ENCODE assay signal across 1 cellular context in genomic region chr21:37341254-37341960, GRCh38.
A peak's percentile ranks its signal among the peaks of the same experiment; 100 is the strongest.
TF ChIP-seq lines count a peak whose summit lies in the region.

No MANE protein-coding gene starts in this region.

TF ChIP-seq in SK-N-SH treated with all-trans-retinoic acid at 6 μM for 48 hours, 23 proteins besides CTCF, POLR2A, EP300 and RAD21 (continued from another document):
- 0 out of 2 replicates have a peak, but pooled peaks have one; percentile 59 for TF ChIP-seq ZNF70 (CRISPR knock-in tag; IDR thresholded peaks at IDR 0.05)
- TF ChIP-seq ZFP3 (CRISPR knock-in tag; IDR thresholded peaks at IDR 0.05): no peak
- TF ChIP-seq CSRNP3 (CRISPR knock-in tag; IDR thresholded peaks at IDR 0.05): peak; percentile 90; the same call in 1 of the 2 replicates
- TF ChIP-seq OSR1 (CRISPR knock-in tag; IDR thresholded peaks at IDR 0.05): no peak
- TF ChIP-seq ZC3H10 (CRISPR knock-in tag; IDR thresholded peaks at IDR 0.05): no peak
- no peak for TF ChIP-seq TOX (CRISPR knock-in tag; IDR thresholded peaks at IDR 0.05; ENCODE audit: borderline replicate concordance)
- TF ChIP-seq CSDC2 (CRISPR knock-in tag; IDR thresholded peaks at IDR 0.05): no peak
- no peak for TF ChIP-seq RARB (CRISPR knock-in tag; IDR thresholded peaks at IDR 0.05)
- no peak for TF ChIP-seq GLIS3 (CRISPR knock-in tag; IDR thresholded peaks at IDR 0.05)
- no peak for TF ChIP-seq POU6F1 (CRISPR knock-in tag; IDR thresholded peaks at IDR 0.05; ENCODE audit: borderline replicate concordance, low read depth)
- no peak for TF ChIP-seq PPARA (CRISPR knock-in tag; IDR thresholded peaks at IDR 0.05; ENCODE audit: borderline replicate concordance)
- TF ChIP-seq BACH2 (CRISPR knock-in tag; IDR thresholded peaks at IDR 0.05; ENCODE audit: borderline replicate concordance): no peak
- TF ChIP-seq ESRRG (CRISPR knock-in tag; IDR thresholded peaks at IDR 0.05): 0 out of 2 replicates have a peak, but pooled peaks have one; percentile 7
- 0 out of 2 replicates have a peak, but pooled peaks have one; percentile 37 for TF ChIP-seq TCF4 (CRISPR knock-in tag; IDR thresholded peaks at IDR 0.05; ENCODE audit: borderline replicate concordance)
- peak; percentile 89 for TF ChIP-seq ISL1 (CRISPR knock-in tag; IDR thresholded peaks at IDR 0.05)
